Comparison of ENCODE assay signal across 25 cellular contexts in genomic region chr12:130972589-130972950, GRCh38. TPM values are rescaled to one million over a fixed set of nuclear protein-coding genes. Genes with fewer than 3 reads are reported as not detected.
DNase-seq lines count a peak whose midpoint lies in the region; ATAC-seq, FAIRE-seq and TF ChIP-seq lines count a peak whose summit lies in the region.
"Had no signal": no experiment of that assay in that cellular context is flagged by ENCODE, and none has a peak within 500 bp of the region (broad histone marks: within the 10 kb centered on the region; RNA-seq: fewer than 3 reads in every experiment).

No MANE protein-coding gene starts in this region.

- FAIRE-seq in pancreas (lab: Jason Lieb, UNC): no peak
- FAIRE-seq: GM12891, GM18507 had no signal

- H3K27me3 ChIP-seq in right cardiac atrium (ENCODE audit: control insufficient read depth, insufficient read depth) (no peaks in the 10 kb centered on the region), rectal smooth muscle tissue (ENCODE audit: control insufficient read depth, insufficient read depth, low read length) (no peaks in the 10 kb centered on the region), upper lobe of right lung (no peaks in the 10 kb centered on the region), A673 (replicated peaks; ENCODE audit: insufficient read depth, low read depth, low read length, poor library complexity) (no peaks in the 10 kb centered on the region), pancreas (no peaks in the 10 kb centered on the region)

- intact Hi-C loops in Right ventricle myocardium superior (cut with DNase I) (no loop called here), Right ventricle myocardium inferior (cut with DNase I) (no loop called here), right cardiac atrium (cut with DNase I) (no loop called here), upper lobe of right lung (cut with DNase I) (no loop called here), A673 (cut with micrococcal nuclease; ENCODE audit: unreplicated experiment) (no loop called here), posterior cingulate gyrus (cut with DNase I) (no loop called here), pancreas (cut with DNase I) (no loop called here)

- TF ChIP-seq CTCF in upper lobe of right lung (IDR thresholded peaks at IDR 0.05) (no peak), A673 (conservative IDR thresholded peaks at IDR 0.05; ENCODE audit: low read depth, low read length) (no peak), pancreas (IDR thresholded peaks at IDR 0.05) (no peak)

- 86% methylated on average over 9 of the region's 9 CpGs for WGBS in right cardiac atrium
- 89 to 90% methylated on average over 9 of the region's 9 CpGs for WGBS in pancreas, 2 donors

- DNase-seq in Right ventricle myocardium superior (peak; percentile 15), Right ventricle myocardium inferior (ENCODE audit: missing footprints) (no peak), right cardiac atrium (no peak), upper lobe of right lung (peak; percentile 25), A673 (ENCODE audit: low spot score) (no peak), posterior cingulate gyrus (no peak), pancreas (no peak)
- DNase-seq: CD4-positive, alpha-beta memory T cell; DMS53; EL; GOT3; MM.1S; NCI-H1092; NCI-H1436 treated with DMSO at 0.1 percent for 48 hours; NCI-H2029 treated with DMSO at 0.1 percent for 48 hours; NCI-H2171; NCI-H526; PC-3; RPMI8226 had no signal

- BruUV-seq in A673 (replicated peaks; lab: Mats Ljungman, UMichigan): no TSS peak

- H3K36me3 ChIP-seq in rectal smooth muscle tissue (ENCODE audit: control insufficient read depth, insufficient read depth, low read length): no peaks in the 10 kb centered on the region
- peaks cover 53% of the 10 kb centered on the region for H3K36me3 ChIP-seq in upper lobe of right lung
- no peaks in the 10 kb centered on the region for H3K36me3 ChIP-seq in A673 (ENCODE audit: insufficient read depth, low read length, poor library complexity, severe bottlenecking)
- H3K36me3 ChIP-seq in pancreas: no peaks in the 10 kb centered on the region

- peak overlapping the region; percentile 64 for H3K27ac ChIP-seq in right cardiac atrium (ENCODE audit: low read length)
- peak overlapping the region; percentile 19 for H3K27ac ChIP-seq in rectal smooth muscle tissue (ENCODE audit: low read depth, low read length)
- no peak overlapping the region for H3K27ac ChIP-seq in upper lobe of right lung
- H3K27ac ChIP-seq in A673 (ENCODE audit: low read depth, low read length, poor library complexity, severe bottlenecking): no peak overlapping the region
- H3K27ac ChIP-seq in pancreas: no peak overlapping the region
- H3K27ac ChIP-seq: 22Rv1 had no signal

- CTCF ChIA-PET in A673 (lab: Charles Lee): no interaction called here

- no peak overlapping the region for H3K4me3 ChIP-seq in right cardiac atrium (ENCODE audit: low read length)
- H3K4me3 ChIP-seq in rectal smooth muscle tissue (ENCODE audit: low read length): no peak overlapping the region
- no peak overlapping the region for H3K4me3 ChIP-seq in upper lobe of right lung
- no peak overlapping the region for H3K4me3 ChIP-seq in A673 (ENCODE audit: low read depth, low read length, poor library complexity, severe bottlenecking)
- H3K4me3 ChIP-seq in pancreas: no peak overlapping the region

- no peak overlapping the region for H3K9ac ChIP-seq in rectal smooth muscle tissue (ENCODE audit: low read length)

- POLR2A ChIA-PET in A673 (lab: Charles Lee; ENCODE audit: low non-redundant PET): no interaction called here

- peaks cover 4% of the 10 kb centered on the region for H3K4me1 ChIP-seq in right cardiac atrium (ENCODE audit: control insufficient read depth, insufficient read depth, low read length)
- no peaks in the 10 kb centered on the region for H3K4me1 ChIP-seq in rectal smooth muscle tissue (ENCODE audit: control insufficient read depth, insufficient read depth, low read length)
- no peaks in the 10 kb centered on the region for H3K4me1 ChIP-seq in upper lobe of right lung
- no peaks in the 10 kb centered on the region for H3K4me1 ChIP-seq in A673 (ENCODE audit: insufficient read depth, low read length, poor library complexity, severe bottlenecking)
- no peaks in the 10 kb centered on the region for H3K4me1 ChIP-seq in pancreas

- no peak for ATAC-seq in Right ventricle myocardium superior (ENCODE audit: poor library complexity)
- no peak for ATAC-seq in Right ventricle myocardium inferior
- no peak for ATAC-seq in right cardiac atrium
- ATAC-seq in upper lobe of right lung: no peak
- no peak for ATAC-seq in pancreas
- ATAC-seq: HCT116, PC-3 had no signal

- no peaks in the 10 kb centered on the region for H3K9me3 ChIP-seq in right cardiac atrium (ENCODE audit: control insufficient read depth, low read length)
- no peaks in the 10 kb centered on the region for H3K9me3 ChIP-seq in upper lobe of right lung
- H3K9me3 ChIP-seq in A673 (ENCODE audit: low read depth, low read length, poor library complexity, severe bottlenecking): no peaks in the 10 kb centered on the region
- no peaks in the 10 kb centered on the region for H3K9me3 ChIP-seq in pancreas

RNA-seq across cellular contexts. Expression of gene ADGRD1, which starts 18.9 kb away (rescaled TPM):
- total RNA-seq in Right ventricle myocardium superior (86.1 TPM), Right ventricle myocardium inferior (89.1 TPM), right cardiac atrium (100 to 1,000 TPM; 188 to 386 (median 239) TPM), upper lobe of right lung (113 TPM), A673 (2021) (not detected in 2 replicates), pancreas (1 to 10 TPM; 4.4 to 7.3 (median 6.1) TPM)
- polyA plus RNA-seq in right cardiac atrium (50.0 TPM), pancreas (1 to 10 TPM; 1.4 to 2.3 TPM)
- total RNA-seq: CD4-positive, alpha-beta memory T cell; LHCN-M2 had no signal
- polyA plus RNA-seq: CD4-positive, alpha-beta memory T cell had no signal

Comparison
In these comparisons a context has a peak if more than half of its experiments do, and no peak if none do; other contexts are left out.
1. DNase-seq: peak in Right ventricle myocardium superior (single experiment) and upper lobe of right lung (single experiment); none in Right ventricle myocardium inferior (single experiment), right cardiac atrium (0 of 3), A673 (single experiment), posterior cingulate gyrus (0 of 10) and pancreas (0 of 6).
2. H3K27ac ChIP-seq: peak in right cardiac atrium (single experiment) and rectal smooth muscle tissue (single experiment); none in upper lobe of right lung (single experiment), A673 (single experiment) and pancreas (0 of 4).
3. RNA of gene ADGRD1, which starts 18.9 kb away (total RNA-seq): 188 to 386 TPM in right cardiac atrium, 113 TPM in upper lobe of right lung (single experiment), 89.1 TPM in Right ventricle myocardium inferior (single experiment) and 86.1 TPM in Right ventricle myocardium superior (single experiment); 4.4 to 7.3 TPM in pancreas and not detected in A673; every median in the first group is over 10 times any median in the second.